1 cellular context compared by ENCODE assay signal in the genomic region with DNA sequence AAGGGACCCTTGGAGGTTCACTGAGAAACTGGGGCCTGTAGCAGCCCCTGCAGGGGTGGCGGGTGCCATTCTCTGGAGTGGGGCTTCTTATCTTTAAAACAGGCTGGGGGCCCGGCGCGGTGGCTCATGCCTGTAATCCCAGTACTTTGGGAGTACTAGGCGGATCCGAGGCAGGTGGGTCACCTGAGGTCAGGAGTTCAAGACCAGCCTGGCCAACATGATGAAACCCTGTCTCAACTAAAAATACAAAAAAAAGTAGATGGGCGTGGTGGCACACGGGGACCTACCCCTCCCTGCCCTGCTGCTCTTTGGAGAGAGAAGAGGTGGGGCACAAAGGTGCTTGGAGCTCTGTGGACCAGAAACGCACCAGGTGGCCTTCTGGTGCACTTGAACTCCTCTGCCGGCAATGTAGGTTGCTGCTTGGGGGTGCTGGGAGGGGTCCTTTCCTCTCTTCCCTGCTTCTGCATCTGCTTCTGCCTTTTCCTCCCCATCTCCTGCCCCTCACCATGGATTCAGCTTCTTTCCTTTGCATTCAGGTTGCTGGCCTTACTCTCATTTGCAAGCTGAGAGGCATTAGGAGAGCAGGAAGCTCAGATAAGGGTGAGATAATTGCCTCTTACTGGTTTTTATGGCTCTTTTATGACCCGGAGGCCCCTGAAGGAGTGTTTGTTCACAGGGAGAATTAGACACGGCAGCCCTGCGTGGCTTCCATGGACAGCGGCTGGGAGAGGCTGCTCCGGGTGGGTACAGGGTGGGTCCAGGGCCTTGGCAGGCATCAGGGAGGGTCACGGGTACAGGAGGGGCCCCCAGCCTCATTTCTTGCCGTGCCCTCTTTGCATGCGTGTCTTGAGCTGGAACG.
TF ChIP-seq lines count a peak whose summit lies in the region.

No MANE protein-coding gene starts in this region.

TF ChIP-seq in HEK293, 187 proteins besides CTCF, POLR2A, EP300 and RAD21 (continued from another document and continues in another):
- TF ChIP-seq PRDM6 (tag by site-specific recombination; IDR thresholded peaks at IDR 0.05) (peak; percentile 94), ZNF658 (tag by site-specific recombination; IDR thresholded peaks at IDR 0.05) (no peak), ZNF341 (tag by site-specific recombination; IDR thresholded peaks at IDR 0.05; ENCODE audit: low read depth) (peak; percentile 43), ZXDB (tag by site-specific recombination; IDR thresholded peaks at IDR 0.05) (peak; percentile 96), ZNF629 (tag by site-specific recombination; IDR thresholded peaks at IDR 0.05) (peak; percentile 67; the same call in 1 of the 2 replicates), ZNF837 (tag by site-specific recombination; IDR thresholded peaks at IDR 0.05) (no peak), KLF16 (tag by site-specific recombination; IDR thresholded peaks at IDR 0.05) (no peak; the same call in 1 of the 2 replicates), HOXD13 (CRISPR knock-in tag; IDR thresholded peaks at IDR 0.05; ENCODE audit: borderline replicate concordance) (peak; percentile 72; the same call in 1 of the 2 replicates), YY1 (tag by site-specific recombination; IDR thresholded peaks at IDR 0.05) (peak; percentile 41; the same call in 1 of the 2 replicates), TCF7L2 (IDR thresholded peaks at IDR 0.05; ENCODE audit: borderline replicate concordance, low read depth, low read length) (peak; percentile 51; the same call in 1 of the 2 replicates), OSR2 (tag by site-specific recombination; IDR thresholded peaks at IDR 0.05) (peak; percentile 100), ZNF202 (tag by site-specific recombination; IDR thresholded peaks at IDR 0.05; ENCODE audit: borderline replicate concordance) (no peak), ZNF2 (tag by site-specific recombination; IDR thresholded peaks at IDR 0.05) (peak; percentile 41; the same call in 1 of the 2 replicates), ZNF324 (tag by site-specific recombination; IDR thresholded peaks at IDR 0.05) (no peak), ZSCAN16 (tag by site-specific recombination; IDR thresholded peaks at IDR 0.05) (no peak), KLF17 (tag by site-specific recombination; IDR thresholded peaks at IDR 0.05) (peak; percentile 98), ZNF501 (tag by site-specific recombination; IDR thresholded peaks at IDR 0.05) (no peak), FEZF1 (tag by site-specific recombination; IDR thresholded peaks at IDR 0.05) (peak; percentile 93), WT1 (tag by site-specific recombination; IDR thresholded peaks at IDR 0.05) (peak; percentile 91), ZNF391 (tag by site-specific recombination; IDR thresholded peaks at IDR 0.05; ENCODE audit: borderline replicate concordance, low read depth) (peak; percentile 18; the same call in 1 of the 2 replicates), BCL11B (tag by site-specific recombination; IDR thresholded peaks at IDR 0.05; ENCODE audit: low read depth) (peak; percentile 83), ZNF677 (tag by site-specific recombination; IDR thresholded peaks at IDR 0.05) (no peak), ZNF600 (tag by site-specific recombination; IDR thresholded peaks at IDR 0.05) (no peak; the same call in 1 of the 2 replicates), ZSCAN30 (tag by site-specific recombination; IDR thresholded peaks at IDR 0.05) (peak; percentile 74; the same call in 1 of the 2 replicates), GLIS2 (tag by site-specific recombination; IDR thresholded peaks at IDR 0.05) (peak; percentile 79), ZNF398 (tag by site-specific recombination; IDR thresholded peaks at IDR 0.05) (peak; percentile 94), ZNF24 (tag by site-specific recombination; IDR thresholded peaks at IDR 0.05) (peak; percentile 87; the same call in 1 of the 2 replicates), ATF2 (tag by site-specific recombination; IDR thresholded peaks at IDR 0.05; ENCODE audit: low read depth) (peak; percentile 11; the same call in 1 of the 2 replicates), MZF1 (tag by site-specific recombination; IDR thresholded peaks at IDR 0.05; ENCODE audit: borderline replicate concordance) (no peak), BCL11A (tag by site-specific recombination; IDR thresholded peaks at IDR 0.05; ENCODE audit: low read depth) (peak; percentile 89), SP3 (tag by site-specific recombination; IDR thresholded peaks at IDR 0.05) (peak; percentile 33), ZNF843 (tag by site-specific recombination; IDR thresholded peaks at IDR 0.05) (peak; percentile 96), KLF8 (tag by site-specific recombination; IDR thresholded peaks at IDR 0.05) (peak; percentile 59), SP7 (tag by site-specific recombination; IDR thresholded peaks at IDR 0.05) (peak; percentile 94), ZNF366 (tag by site-specific recombination; conservative IDR thresholded peaks at IDR 0.05) (peak; percentile 99), ZNF302 (tag by site-specific recombination; IDR thresholded peaks at IDR 0.05; ENCODE audit: low read depth) (no peak), ZNF350 (tag by site-specific recombination; IDR thresholded peaks at IDR 0.05) (no peak), PRDM1 (tag by site-specific recombination; IDR thresholded peaks at IDR 0.05) (peak; percentile 92)
- TF ChIP-seq, protein P1, sequence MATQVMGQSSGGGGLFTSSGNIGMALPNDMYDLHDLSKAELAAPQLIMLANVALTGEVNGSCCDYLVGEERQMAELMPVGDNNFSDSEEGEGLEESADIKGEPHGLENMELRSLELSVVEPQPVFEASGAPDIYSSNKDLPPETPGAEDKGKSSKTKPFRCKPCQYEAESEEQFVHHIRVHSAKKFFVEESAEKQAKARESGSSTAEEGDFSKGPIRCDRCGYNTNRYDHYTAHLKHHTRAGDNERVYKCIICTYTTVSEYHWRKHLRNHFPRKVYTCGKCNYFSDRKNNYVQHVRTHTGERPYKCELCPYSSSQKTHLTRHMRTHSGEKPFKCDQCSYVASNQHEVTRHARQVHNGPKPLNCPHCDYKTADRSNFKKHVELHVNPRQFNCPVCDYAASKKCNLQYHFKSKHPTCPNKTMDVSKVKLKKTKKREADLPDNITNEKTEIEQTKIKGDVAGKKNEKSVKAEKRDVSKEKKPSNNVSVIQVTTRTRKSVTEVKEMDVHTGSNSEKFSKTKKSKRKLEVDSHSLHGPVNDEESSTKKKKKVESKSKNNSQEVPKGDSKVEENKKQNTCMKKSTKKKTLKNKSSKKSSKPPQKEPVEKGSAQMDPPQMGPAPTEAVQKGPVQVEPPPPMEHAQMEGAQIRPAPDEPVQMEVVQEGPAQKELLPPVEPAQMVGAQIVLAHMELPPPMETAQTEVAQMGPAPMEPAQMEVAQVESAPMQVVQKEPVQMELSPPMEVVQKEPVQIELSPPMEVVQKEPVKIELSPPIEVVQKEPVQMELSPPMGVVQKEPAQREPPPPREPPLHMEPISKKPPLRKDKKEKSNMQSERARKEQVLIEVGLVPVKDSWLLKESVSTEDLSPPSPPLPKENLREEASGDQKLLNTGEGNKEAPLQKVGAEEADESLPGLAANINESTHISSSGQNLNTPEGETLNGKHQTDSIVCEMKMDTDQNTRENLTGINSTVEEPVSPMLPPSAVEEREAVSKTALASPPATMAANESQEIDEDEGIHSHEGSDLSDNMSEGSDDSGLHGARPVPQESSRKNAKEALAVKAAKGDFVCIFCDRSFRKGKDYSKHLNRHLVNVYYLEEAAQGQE (tag by site-specific recombination; IDR thresholded peaks at IDR 0.05): peak; percentile 66
- TF ChIP-seq, protein P2, sequence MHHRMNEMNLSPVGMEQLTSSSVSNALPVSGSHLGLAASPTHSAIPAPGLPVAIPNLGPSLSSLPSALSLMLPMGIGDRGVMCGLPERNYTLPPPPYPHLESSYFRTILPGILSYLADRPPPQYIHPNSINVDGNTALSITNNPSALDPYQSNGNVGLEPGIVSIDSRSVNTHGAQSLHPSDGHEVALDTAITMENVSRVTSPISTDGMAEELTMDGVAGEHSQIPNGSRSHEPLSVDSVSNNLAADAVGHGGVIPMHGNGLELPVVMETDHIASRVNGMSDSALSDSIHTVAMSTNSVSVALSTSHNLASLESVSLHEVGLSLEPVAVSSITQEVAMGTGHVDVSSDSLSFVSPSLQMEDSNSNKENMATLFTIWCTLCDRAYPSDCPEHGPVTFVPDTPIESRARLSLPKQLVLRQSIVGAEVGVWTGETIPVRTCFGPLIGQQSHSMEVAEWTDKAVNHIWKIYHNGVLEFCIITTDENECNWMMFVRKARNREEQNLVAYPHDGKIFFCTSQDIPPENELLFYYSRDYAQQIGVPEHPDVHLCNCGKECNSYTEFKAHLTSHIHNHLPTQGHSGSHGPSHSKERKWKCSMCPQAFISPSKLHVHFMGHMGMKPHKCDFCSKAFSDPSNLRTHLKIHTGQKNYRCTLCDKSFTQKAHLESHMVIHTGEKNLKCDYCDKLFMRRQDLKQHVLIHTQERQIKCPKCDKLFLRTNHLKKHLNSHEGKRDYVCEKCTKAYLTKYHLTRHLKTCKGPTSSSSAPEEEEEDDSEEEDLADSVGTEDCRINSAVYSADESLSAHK (tag by site-specific recombination; IDR thresholded peaks at IDR 0.05): peak; percentile 85
- TF ChIP-seq, protein P3, sequence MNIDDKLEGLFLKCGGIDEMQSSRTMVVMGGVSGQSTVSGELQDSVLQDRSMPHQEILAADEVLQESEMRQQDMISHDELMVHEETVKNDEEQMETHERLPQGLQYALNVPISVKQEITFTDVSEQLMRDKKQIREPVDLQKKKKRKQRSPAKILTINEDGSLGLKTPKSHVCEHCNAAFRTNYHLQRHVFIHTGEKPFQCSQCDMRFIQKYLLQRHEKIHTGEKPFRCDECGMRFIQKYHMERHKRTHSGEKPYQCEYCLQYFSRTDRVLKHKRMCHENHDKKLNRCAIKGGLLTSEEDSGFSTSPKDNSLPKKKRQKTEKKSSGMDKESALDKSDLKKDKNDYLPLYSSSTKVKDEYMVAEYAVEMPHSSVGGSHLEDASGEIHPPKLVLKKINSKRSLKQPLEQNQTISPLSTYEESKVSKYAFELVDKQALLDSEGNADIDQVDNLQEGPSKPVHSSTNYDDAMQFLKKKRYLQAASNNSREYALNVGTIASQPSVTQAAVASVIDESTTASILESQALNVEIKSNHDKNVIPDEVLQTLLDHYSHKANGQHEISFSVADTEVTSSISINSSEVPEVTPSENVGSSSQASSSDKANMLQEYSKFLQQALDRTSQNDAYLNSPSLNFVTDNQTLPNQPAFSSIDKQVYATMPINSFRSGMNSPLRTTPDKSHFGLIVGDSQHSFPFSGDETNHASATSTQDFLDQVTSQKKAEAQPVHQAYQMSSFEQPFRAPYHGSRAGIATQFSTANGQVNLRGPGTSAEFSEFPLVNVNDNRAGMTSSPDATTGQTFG (tag by site-specific recombination; IDR thresholded peaks at IDR 0.05; ENCODE audit: borderline replicate concordance): no peak
- TF ChIP-seq, protein P4, sequence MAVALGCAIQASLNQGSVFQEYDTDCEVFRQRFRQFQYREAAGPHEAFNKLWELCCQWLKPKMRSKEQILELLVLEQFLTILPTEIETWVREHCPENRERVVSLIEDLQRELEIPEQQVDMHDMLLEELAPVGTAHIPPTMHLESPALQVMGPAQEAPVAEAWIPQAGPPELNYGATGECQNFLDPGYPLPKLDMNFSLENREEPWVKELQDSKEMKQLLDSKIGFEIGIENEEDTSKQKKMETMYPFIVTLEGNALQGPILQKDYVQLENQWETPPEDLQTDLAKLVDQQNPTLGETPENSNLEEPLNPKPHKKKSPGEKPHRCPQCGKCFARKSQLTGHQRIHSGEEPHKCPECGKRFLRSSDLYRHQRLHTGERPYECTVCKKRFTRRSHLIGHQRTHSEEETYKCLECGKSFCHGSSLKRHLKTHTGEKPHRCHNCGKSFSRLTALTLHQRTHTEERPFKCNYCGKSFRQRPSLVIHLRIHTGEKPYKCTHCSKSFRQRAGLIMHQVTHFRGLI (tag by site-specific recombination; IDR thresholded peaks at IDR 0.05): 0 out of 2 replicates have a peak, but pooled peaks have one; percentile 34
